In the genomic region with DNA sequence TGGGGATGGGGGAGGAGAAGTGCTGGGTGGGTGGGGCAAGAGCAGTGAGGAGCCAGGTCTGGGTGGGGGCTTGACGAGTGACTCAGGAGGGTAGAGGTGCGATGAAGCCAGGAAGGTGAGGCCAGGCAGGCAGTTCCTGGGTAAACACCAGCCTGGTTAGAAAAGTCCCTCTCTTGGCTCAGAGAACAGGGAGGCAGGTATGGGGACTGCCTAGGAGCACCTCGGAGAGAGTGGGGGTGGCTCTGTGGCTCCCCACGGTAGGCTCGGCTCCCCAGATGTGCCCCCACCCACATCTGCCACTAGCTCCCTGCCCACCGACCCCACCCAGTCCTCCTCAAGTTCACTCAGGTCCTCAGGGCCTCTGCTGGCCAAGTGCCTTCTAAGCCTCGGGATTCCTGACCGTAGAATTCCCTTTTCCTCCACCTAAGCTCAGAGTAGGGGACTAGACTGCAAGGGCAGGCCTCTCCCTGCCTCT, we compare ENCODE assay signal across 10 cellular contexts. TPM values are rescaled to one million over a fixed set of nuclear protein-coding genes. Genes with fewer than 3 reads are reported as not detected.
DNase-seq lines count a peak whose midpoint lies in the region; ATAC-seq and TF ChIP-seq lines count a peak whose summit lies in the region.
"Had no signal": no experiment of that assay in that cellular context is flagged by ENCODE, and none has a peak within 500 bp of the region (broad histone marks: within the 10 kb centered on the region; RNA-seq: fewer than 3 reads in every experiment).

No MANE protein-coding gene starts in this region.

- peak in 1 of 5 donors; percentile 37 for DNase-seq in heart left ventricle
- DNase-seq in Right ventricle myocardium superior, result no peak
- no peak for DNase-seq in chondrocyte (ENCODE audit: low spot score)
- no peak for DNase-seq in vagina (ENCODE audit: extremely low spot score in 2 of 2)
- no peak for DNase-seq in central memory CD4-positive, alpha-beta T cell
- DNase-seq: activated B cell treated with CpG ODN at 0.5 μM for 24 hours had no signal

- TF ChIP-seq CTCF in heart left ventricle (IDR thresholded peaks at IDR 0.05), result no peak
- TF ChIP-seq CTCF in chondrocyte (IDR thresholded peaks at IDR 0.05), result no peak
- TF ChIP-seq CTCF in vagina (IDR thresholded peaks at IDR 0.05), result no peak

- WGBS in heart left ventricle, 4 donors, result 13 to 21% (median 17%) methylated on average over 5 to 8 of the region's 8 CpGs
- 25 to 33% methylated on average over 6 to 7 of the region's 8 CpGs for WGBS in mesodermal cell (ENCODE audit: insufficient coverage in 2 of 2), 2 experiments

- H3K36me3 Mint-ChIP-seq in chondrocyte (ENCODE audit: low read depth), result peaks cover 5% of the 10 kb centered on the region

- H3K27me3 ChIP-seq in heart left ventricle (no peaks in the 10 kb centered on the region), vagina (no peaks in the 10 kb centered on the region)

- peak overlapping the region; percentile 79 for H3K4me3 Mint-ChIP-seq in chondrocyte (ENCODE audit: unreplicated experiment)

- peak overlapping the region; percentile 83 for H3K27ac Mint-ChIP-seq in chondrocyte (ENCODE audit: unreplicated experiment)
- H3K27ac Mint-ChIP-seq: activated B cell treated with CpG ODN at 0.5 μM for 24 hours had no signal

- H3K36me3 ChIP-seq in heart left ventricle (peaks cover 0 to 15% (median 0%) of the 10 kb centered on the region in 9 donors), mesodermal cell (ENCODE audit: control insufficient read depth, insufficient read depth, low read length) (peaks cover 4% of the 10 kb centered on the region), vagina (no peaks in the 10 kb centered on the region)
- H3K36me3 ChIP-seq: neutrophil had no signal

- H3K27ac ChIP-seq in heart left ventricle, result peak overlapping the region; percentile 87 to 98 (median 92)
- peak overlapping the region; percentile 53 for H3K27ac ChIP-seq in mesodermal cell (ENCODE audit: low read depth, low read length, severe bottlenecking)
- H3K27ac ChIP-seq in vagina, result peak overlapping the region; percentile 96
- H3K27ac ChIP-seq: neutrophil had no signal

- intact Hi-C loops in heart left ventricle (cut with DNase I) (loop anchor here in 9 of 10 donors (2.0 to 5.0 kb wide), 3 partner anchors 34 to 39 kb away; no protein-coding TSS in a partner anchor), Right ventricle myocardium superior (cut with DNase I) (loop anchor here (5.0 kb wide), 1 partner anchor 39 kb away; no protein-coding TSS in a partner anchor), vagina (cut with DNase I) (loop anchor here (5.0 kb wide), 1 partner anchor 39 kb away; no protein-coding TSS in a partner anchor)

- H3K4me1 Mint-ChIP-seq in chondrocyte (ENCODE audit: low read depth), result peaks cover 82% of the 10 kb centered on the region

- peaks cover 30 to 86% (median 69%) of the 10 kb centered on the region in 12 donors for H3K4me1 ChIP-seq in heart left ventricle
- H3K4me1 ChIP-seq in mesodermal cell (ENCODE audit: control insufficient read depth, insufficient read depth, low read length, poor library complexity, severe bottlenecking), result peaks cover 68% of the 10 kb centered on the region
- H3K4me1 ChIP-seq in vagina, result peaks cover 80% of the 10 kb centered on the region

- H3K9me3 ChIP-seq in heart left ventricle, result no peaks in the 10 kb centered on the region
- no peaks in the 10 kb centered on the region for H3K9me3 ChIP-seq in mesodermal cell (ENCODE audit: control insufficient read depth, low read length)
- no peaks in the 10 kb centered on the region for H3K9me3 ChIP-seq in vagina
- H3K9me3 ChIP-seq: neutrophil had no signal

- TF ChIP-seq POLR2A in heart left ventricle (IDR thresholded peaks at IDR 0.05) (no peak), vagina (IDR thresholded peaks at IDR 0.05) (no peak)

- no peaks in the 10 kb centered on the region for H3K27me3 Mint-ChIP-seq in chondrocyte (ENCODE audit: low read depth)

- ATAC-seq in heart left ventricle, result no peak
- ATAC-seq in Right ventricle myocardium superior (ENCODE audit: poor library complexity), result no peak
- no peak for ATAC-seq in HG03196 (IDR thresholded peaks at IDR 0.05; ENCODE audit: unreplicated experiment)
- no peak for ATAC-seq in GM18861 (IDR thresholded peaks at IDR 0.05; ENCODE audit: unreplicated experiment)

- H3K4me3 ChIP-seq in heart left ventricle, result peak overlapping the region; percentile 71 to 98 (median 90)
- H3K4me3 ChIP-seq in mesodermal cell (ENCODE audit: extremely low read depth, insufficient read depth, low read length, poor library complexity, severe bottlenecking), result peak overlapping the region; percentile 84
- H3K4me3 ChIP-seq in vagina, result peak overlapping the region; percentile 66 to 89

- H3K9me3 Mint-ChIP-seq in chondrocyte (ENCODE audit: low read depth), result no peaks in the 10 kb centered on the region
- H3K9me3 Mint-ChIP-seq: activated B cell treated with CpG ODN at 0.5 μM for 24 hours had no signal

RNA-seq across cellular contexts. Expression of a gene that starts 1.2 kb away (rescaled TPM):
- total RNA-seq in heart left ventricle, result 100 to 1,000 TPM; 202 to 608 (median 304) TPM
- 100 to 1,000 TPM; 164 to 315 TPM for polyA plus RNA-seq in heart left ventricle
- 263 TPM for total RNA-seq in Right ventricle myocardium superior
- 348 to 488 TPM (median 481 TPM) in 3 replicates for total RNA-seq in chondrocyte
- polyA plus RNA-seq in mesodermal cell (2013, experiment 1 of 2), result 162 TPM
- 102 TPM for polyA plus RNA-seq in mesodermal cell (2013, experiment 2 of 2)
- total RNA-seq in vagina, result 179 TPM

RNA-seq across cellular contexts. Expression of a gene that starts 40.9 kb away (rescaled TPM):
- total RNA-seq in heart left ventricle (1 to 10 TPM in 5 of 9 donors, not detected in 4; 1.2 to 2.6 (median 1.8) TPM), Right ventricle myocardium superior (not detected), chondrocyte (not detected in 3 replicates), vagina (not detected)
- under 1 TPM in 1 of 2 donors, not detected in 1; 0.24 TPM for polyA plus RNA-seq in heart left ventricle
- not detected for polyA plus RNA-seq in mesodermal cell (2013, experiment 1 of 2)
- polyA plus RNA-seq in mesodermal cell (2013, experiment 2 of 2), result not detected
- total RNA-seq: activated B cell treated with CpG ODN at 0.5 μM for 24 hours had no signal
